27 cellular contexts compared by ENCODE assay signal in genomic region chr9:130696139-130696650, GRCh38. TPM values are rescaled to one million over a fixed set of nuclear protein-coding genes. Genes with fewer than 3 reads are reported as not detected.
A peak's percentile ranks its signal among the peaks of the same experiment; 100 is the strongest.
DNase-seq lines count a peak whose midpoint lies in the region; ATAC-seq and TF ChIP-seq lines count a peak whose summit lies in the region.
"Had no signal": no experiment of that assay in that cellular context is flagged by ENCODE, and none has a peak within 500 bp of the region (broad histone marks: within the 10 kb centered on the region; RNA-seq: fewer than 3 reads in every experiment).

No MANE protein-coding gene starts in this region.

- H3K36me3 Mint-ChIP-seq in activated naive CD4-positive, alpha-beta T cell treated with anti-CD3 and anti-CD28 coated beads, Interleukin-2, amount 50 U/mL, for 24 hours: peaks cover 19% of the 10 kb centered on the region
- peaks cover 39 to 58% of the 10 kb centered on the region in 2 donors for H3K36me3 Mint-ChIP-seq in activated naive CD4-positive, alpha-beta T cell treated with anti-CD3 and anti-CD28 coated beads, Interleukin-2, amount 50 U/mL, for 72 hours
- H3K36me3 Mint-ChIP-seq in activated naive CD8-positive, alpha-beta T cell treated with anti-CD3 and anti-CD28 coated beads for 36 hours: peaks cover 36% of the 10 kb centered on the region

- TF ChIP-seq CTCF in NB4 (IDR thresholded peaks at IDR 0.05; ENCODE audit: low read depth, low read length): no peak

- peaks cover 44% of the 10 kb centered on the region for H3K4me1 Mint-ChIP-seq in activated naive CD4-positive, alpha-beta T cell treated with anti-CD3 and anti-CD28 coated beads, Interleukin-2, amount 50 U/mL, for 24 hours
- peaks cover 28% of the 10 kb centered on the region for H3K4me1 Mint-ChIP-seq in activated naive CD8-positive, alpha-beta T cell treated with anti-CD3 and anti-CD28 coated beads for 36 hours
- peaks cover 52% of the 10 kb centered on the region for H3K4me1 Mint-ChIP-seq in stimulated activated naive CD8-positive, alpha-beta T cell treated with anti-CD3 and anti-CD28 coated beads, Interleukin-15, amount 100 ng/mL, for 72 hours

- no peak for DNase-seq in activated naive CD4-positive, alpha-beta T cell treated with anti-CD3 and anti-CD28 coated beads, Interleukin-2, amount 50 U/mL, for 72 hours (ENCODE audit: low spot score in 2 of 2)
- no peak for DNase-seq in NB4 (ENCODE audit: low read depth)
- DNase-seq in activated naive CD8-positive, alpha-beta T cell treated with anti-CD3 and anti-CD28 coated beads for 36 hours: no peak
- no peak for DNase-seq in stimulated activated naive CD8-positive, alpha-beta T cell treated with anti-CD3 and anti-CD28 coated beads, Interleukin-15, amount 100 ng/mL, for 72 hours
- DNase-seq in NCI-H524 treated with DMSO at 0.1 percent for 48 hours (lab: John Stamatoyannopoulos, UW): no peak
- DNase-seq: activated CD4-positive, alpha-beta T cell treated with anti-CD3 and anti-CD28 coated beads, Interleukin-2, amount 50 U/mL, for 4 hours; activated naive CD4-positive, alpha-beta T cell; anterior cingulate cortex; GDM1; HCEC 1CT; kidney; NCI-H1092; NCI-H1930; NCI-H345; occipital lobe; Peyer's patch; retina; stimulated activated CD4-positive, alpha-beta T cell treated with anti-CD3 and anti-CD28 coated beads, Interleukin-4, amount 100 ng/mL, for 24 hours; trophoblast cell had no signal

- ATAC-seq in activated naive CD4-positive, alpha-beta T cell treated with anti-CD3 and anti-CD28 coated beads, Interleukin-2, amount 50 U/mL, for 72 hours: no peak
- ATAC-seq in stimulated activated naive CD8-positive, alpha-beta T cell treated with anti-CD3 and anti-CD28 coated beads, Interleukin-15, amount 100 ng/mL, for 72 hours: no peak
- ATAC-seq in GM18502 (IDR thresholded peaks at IDR 0.05; ENCODE audit: poor library complexity, unreplicated experiment) (no peak), HG02884 (IDR thresholded peaks at IDR 0.05; ENCODE audit: unreplicated experiment) (no peak)

- no peak for TF ChIP-seq POLR2A in NB4 (IDR thresholded peaks at IDR 0.05; ENCODE audit: extremely low read depth, insufficient read length)

- peak overlapping the region; percentile 16 for H3K4me3 ChIP-seq in NB4 (ENCODE audit: low read depth, low read length)
- H3K4me3 ChIP-seq: Peyer's patch, SJSA1 had no signal

- H3K27me3 Mint-ChIP-seq in activated naive CD4-positive, alpha-beta T cell treated with anti-CD3 and anti-CD28 coated beads, Interleukin-2, amount 50 U/mL, for 24 hours: no peaks in the 10 kb centered on the region
- no peaks in the 10 kb centered on the region for H3K27me3 Mint-ChIP-seq in activated naive CD8-positive, alpha-beta T cell treated with anti-CD3 and anti-CD28 coated beads for 36 hours
- H3K27me3 Mint-ChIP-seq in stimulated activated naive CD8-positive, alpha-beta T cell treated with anti-CD3 and anti-CD28 coated beads, Interleukin-15, amount 100 ng/mL, for 72 hours: no peaks in the 10 kb centered on the region

- peak overlapping the region; percentile 67 for H3K4me3 Mint-ChIP-seq in activated naive CD4-positive, alpha-beta T cell treated with anti-CD3 and anti-CD28 coated beads, Interleukin-2, amount 50 U/mL, for 24 hours
- peak overlapping the region; percentile 19 for H3K4me3 Mint-ChIP-seq in activated naive CD8-positive, alpha-beta T cell treated with anti-CD3 and anti-CD28 coated beads for 36 hours
- peak overlapping the region; percentile 2 to 25 for H3K4me3 Mint-ChIP-seq in stimulated activated naive CD8-positive, alpha-beta T cell treated with anti-CD3 and anti-CD28 coated beads, Interleukin-15, amount 100 ng/mL, for 72 hours
- H3K4me3 Mint-ChIP-seq: T-helper 1 cell treated with Interleukin-12 subunit alpha and Interleukin-12 subunit beta and Interleukin-4 antibody, amounts not matched to agents 30 μg/mL and 1 μg/mL, for 36 hours had no signal

- no peaks in the 10 kb centered on the region for H3K9me3 Mint-ChIP-seq in activated naive CD4-positive, alpha-beta T cell treated with anti-CD3 and anti-CD28 coated beads, Interleukin-2, amount 50 U/mL, for 24 hours
- no peaks in the 10 kb centered on the region for H3K9me3 Mint-ChIP-seq in activated naive CD4-positive, alpha-beta T cell treated with anti-CD3 and anti-CD28 coated beads, Interleukin-2, amount 50 U/mL, for 72 hours
- H3K9me3 Mint-ChIP-seq in activated naive CD8-positive, alpha-beta T cell treated with anti-CD3 and anti-CD28 coated beads for 36 hours: peaks cover 1% of the 10 kb centered on the region
- H3K9me3 Mint-ChIP-seq in stimulated activated naive CD8-positive, alpha-beta T cell treated with anti-CD3 and anti-CD28 coated beads, Interleukin-15, amount 100 ng/mL, for 72 hours: no peaks in the 10 kb centered on the region

- H3K27ac Mint-ChIP-seq in activated naive CD4-positive, alpha-beta T cell treated with anti-CD3 and anti-CD28 coated beads, Interleukin-2, amount 50 U/mL, for 24 hours: no peak overlapping the region
- H3K27ac Mint-ChIP-seq in activated naive CD4-positive, alpha-beta T cell treated with anti-CD3 and anti-CD28 coated beads, Interleukin-2, amount 50 U/mL, for 72 hours: peak overlapping the region in 1 of 2 donors; percentile 23
- no peak overlapping the region for H3K27ac Mint-ChIP-seq in activated naive CD8-positive, alpha-beta T cell treated with anti-CD3 and anti-CD28 coated beads for 36 hours
- peak overlapping the region in 1 of 2 donors; percentile 54 for H3K27ac Mint-ChIP-seq in stimulated activated naive CD8-positive, alpha-beta T cell treated with anti-CD3 and anti-CD28 coated beads, Interleukin-15, amount 100 ng/mL, for 72 hours
- H3K27ac Mint-ChIP-seq: T-helper 1 cell treated with Interleukin-12 subunit alpha and Interleukin-12 subunit beta and Interleukin-4 antibody, amounts not matched to agents 30 μg/mL and 1 μg/mL, for 36 hours had no signal

RNA-seq across cellular contexts. Expression of gene EXOSC2, which starts 2.6 kb away (rescaled TPM):
- 10 to 100 TPM; 68.8 to 84.8 TPM for total RNA-seq in activated naive CD4-positive, alpha-beta T cell treated with anti-CD3 and anti-CD28 coated beads, Interleukin-2, amount 50 U/mL, for 72 hours
- 100 to 1,000 TPM in 1 of 2 experiments, 10 to 100 TPM in 1; 96.4 to 101 TPM for total RNA-seq in activated naive CD8-positive, alpha-beta T cell treated with anti-CD3 and anti-CD28 coated beads for 36 hours

RNA-seq across cellular contexts. Expression of gene PRDM12, which starts 31.8 kb away (rescaled TPM):
- total RNA-seq in activated naive CD4-positive, alpha-beta T cell treated with anti-CD3 and anti-CD28 coated beads, Interleukin-2, amount 50 U/mL, for 72 hours: not detected
- not detected for total RNA-seq in activated naive CD8-positive, alpha-beta T cell treated with anti-CD3 and anti-CD28 coated beads for 36 hours
- total RNA-seq: cardiac septum, glomerular endothelial cell, kidney, lung microvascular endothelial cell, occipital lobe, SJSA1 had no signal

Comparison
In these comparisons a context has a peak if more than half of its experiments do, and no peak if none do; other contexts are left out.
1. H3K4me3 Mint-ChIP-seq: peak in every context shown above with its lines; median percentile 67 in activated naive CD4-positive, alpha-beta T cell treated with anti-CD3 and anti-CD28 coated beads, Interleukin-2, amount 50 U/mL, for 24 hours; 19 in activated naive CD8-positive, alpha-beta T cell treated with anti-CD3 and anti-CD28 coated beads for 36 hours; 14 in stimulated activated naive CD8-positive, alpha-beta T cell treated with anti-CD3 and anti-CD28 coated beads, Interleukin-15, amount 100 ng/mL, for 72 hours.